8 cellular contexts compared by ENCODE assay signal in the genomic region with DNA sequence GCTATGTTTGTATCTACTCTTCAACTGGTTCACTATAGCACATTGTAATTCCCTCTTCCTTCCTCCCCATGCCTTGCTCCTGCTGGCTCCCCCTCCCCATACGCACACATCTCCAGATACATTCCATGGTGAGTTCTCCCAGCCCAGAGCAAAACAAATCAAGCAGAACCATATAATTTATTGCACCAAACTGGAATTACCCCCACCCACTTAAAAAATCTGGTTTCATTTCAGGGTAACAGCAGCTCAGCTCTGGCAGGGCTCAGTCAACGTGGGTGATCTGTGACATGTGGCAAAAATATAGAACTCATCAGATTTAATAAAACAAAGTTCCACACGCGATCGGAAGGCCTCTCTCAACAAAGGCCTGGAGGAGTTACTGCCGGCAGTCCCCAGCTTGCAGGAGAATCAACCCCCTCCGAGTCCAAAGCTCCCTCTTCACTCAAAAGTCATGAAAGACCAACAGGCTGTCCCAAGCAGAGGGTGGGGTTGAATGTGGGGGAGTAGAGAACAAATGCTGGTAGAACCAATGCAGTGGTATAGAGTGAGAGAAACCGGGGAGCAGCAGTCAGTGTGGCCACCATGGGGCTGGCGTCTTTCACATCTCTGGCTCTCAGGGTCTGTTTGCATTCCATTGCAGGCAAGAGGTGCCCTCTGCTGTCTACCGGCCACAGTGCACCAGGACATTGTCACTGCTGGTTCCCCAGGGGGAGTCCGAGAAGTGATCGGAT.
DNase-seq lines count a peak whose midpoint lies in the region; ATAC-seq and TF ChIP-seq lines count a peak whose summit lies in the region.

No MANE protein-coding gene starts in this region.

- CTCF ChIA-PET in HCT116 (lab: Charles Lee): interaction anchor here (1.0 to 2.2 kb wide), 5 partner anchors 9 to 704 kb away, joined by 3 to 12 read pairs (median 6); no protein-coding TSS in a partner anchor

- H3K9me3 ChIP-seq in HCT116 (ENCODE audit: control insufficient read depth in 1 of 2, insufficient read depth in 1 of 2, low read depth in 1 of 2, low read length in 2 of 2) (no peaks in the 10 kb centered on the region), colonic mucosa (no peaks in the 10 kb centered on the region)

- H3K27ac ChIP-seq in HCT116 (ENCODE audit: low read depth, low read length): no peak overlapping the region
- no peak overlapping the region for H3K27ac ChIP-seq in colonic mucosa

- H3K4me3 ChIP-seq in HCT116 (replicated peaks in 1 of 2; ENCODE audit: low read depth in 1 of 2, low read length in 2 of 2) (no peak overlapping the region), colonic mucosa (no peak overlapping the region)

- peak; percentile 81 for TF ChIP-seq RAD21 in HCT116 (IDR thresholded peaks at IDR 0.05; ENCODE audit: low read depth)

- H3K4me2 ChIP-seq in HCT116 (ENCODE audit: low read length): peak overlapping the region; percentile 39; the same call in 1 of the 2 replicates

- H3K79me2 ChIP-seq in HCT116 (ENCODE audit: insufficient read depth, low read length): no peaks in the 10 kb centered on the region

- H3K9ac ChIP-seq in HCT116 (ENCODE audit: low read length) (no peak overlapping the region), colonic mucosa (ENCODE audit: low read depth in 2 of 2, low read length in 2 of 2) (no peak overlapping the region)

- no peaks in the 10 kb centered on the region for H4K20me1 ChIP-seq in HCT116 (ENCODE audit: insufficient read depth)

- H3K27me3 ChIP-seq in HCT116 (ENCODE audit: insufficient read depth, low read length): 0 out of 2 replicates have a peak, but pooled peaks cover 9% of the 10 kb centered on the region
- no peaks in the 10 kb centered on the region for H3K27me3 ChIP-seq in colonic mucosa

- BruUV-seq in HCT116 (replicated peaks; lab: Mats Ljungman, UMichigan): no TSS peak

- intact Hi-C loops in HCT116 (cut with micrococcal nuclease) (loop anchor here (5.0 to 10.0 kb wide), 4 partner anchors 112 to 884 kb away; no protein-coding TSS in a partner anchor), colonic mucosa (cut with DNase I) (no loop called here)

- H3K4me1 ChIP-seq in HCT116 (ENCODE audit: control insufficient read depth in 1 of 2, insufficient read depth in 2 of 2, low read length in 2 of 2): no peaks in the 10 kb centered on the region
- no peaks in the 10 kb centered on the region for H3K4me1 ChIP-seq in colonic mucosa

- peak; percentile 67 for DNase-seq in NCI-H82 (lab: John Stamatoyannopoulos, UW)
- DNase-seq in NCI-H82 treated with DMSO at 0.1 percent for 48 hours (lab: John Stamatoyannopoulos, UW; ENCODE audit: unreplicated experiment): no peak
- DNase-seq in HCT116 (ENCODE audit: low read depth, low spot score): peak; percentile 47
- DNase-seq in NCI-H69 (lab: John Stamatoyannopoulos, UW): peak; percentile 80
- peak; percentile 33 for DNase-seq in colonic mucosa
- DNase-seq in lung microvascular endothelial cell (ENCODE audit: low read depth in 2 of 2): peak; percentile 40 to 91
- DNase-seq in NCI-H1436 treated with DMSO at 0.1 percent for 48 hours (lab: John Stamatoyannopoulos, UW): no peak
- no peak for DNase-seq in DMS153 treated with DMSO at 0.1 percent for 48 hours (lab: John Stamatoyannopoulos, UW; ENCODE audit: unreplicated experiment)

- POLR2A ChIA-PET in HCT116 (lab: Charles Lee): no interaction called here

- peak; percentile 100 for ATAC-seq in HCT116

- H3K36me3 ChIP-seq in HCT116 (ENCODE audit: control insufficient read depth in 1 of 2, insufficient read depth in 2 of 2, low read length in 2 of 2) (no peaks in the 10 kb centered on the region), colonic mucosa (no peaks in the 10 kb centered on the region)

- peak; percentile 63 to 83 (median 79); a peak in 5 of 6 replicates for TF ChIP-seq CTCF in HCT116 (IDR thresholded peaks at IDR 0.05 in 2 of 3, conservative IDR thresholded peaks at IDR 0.05 in 1 of 3; ENCODE audit: borderline replicate concordance in 1 of 3, insufficient read depth in 1 of 3, low read depth in 2 of 3, low read length in 2 of 3)
- TF ChIP-seq CTCF in colonic mucosa (IDR thresholded peaks at IDR 0.05): no peak

- peak overlapping the region; percentile 38 for H2AFZ ChIP-seq in HCT116 (ENCODE audit: low read depth, low read length, poor library complexity, severe bottlenecking)

- no peaks in the 10 kb centered on the region for H3K9me2 ChIP-seq in HCT116 (ENCODE audit: insufficient read depth)

- no peak for TF ChIP-seq POLR2A in HCT116 (IDR thresholded peaks at IDR 0.05; ENCODE audit: borderline replicate concordance, extremely low read depth, insufficient read depth, insufficient read length)

- RAD21 ChIA-PET in HCT116 (lab: Charles Lee; ENCODE audit: low non-redundant PET in 1 of 2, low total read pairs in 2 of 2, uncharacterized antibody in 2 of 2, unreplicated experiment in 2 of 2): no interaction called here

TF ChIP-seq in HCT116, 20 proteins besides CTCF, POLR2A, EP300 and RAD21:
- TF ChIP-seq SP1 (IDR thresholded peaks at IDR 0.05; ENCODE audit: low read depth) (no peak), ZFX (IDR thresholded peaks at IDR 0.05) (no peak), SRF (IDR thresholded peaks at IDR 0.05; ENCODE audit: low read depth) (no peak), JUND (IDR thresholded peaks at IDR 0.05) (no peak), SIN3A (IDR thresholded peaks at IDR 0.05; ENCODE audit: low read depth) (no peak), CBX3 (IDR thresholded peaks at IDR 0.05; ENCODE audit: low read depth) (no peak), EGR1 (IDR thresholded peaks at IDR 0.05; ENCODE audit: low read depth) (no peak), TCF7L2 (IDR thresholded peaks at IDR 0.05; ENCODE audit: borderline replicate concordance, extremely low read depth, insufficient read depth, insufficient read length) (no peak)

Comparison
In these comparisons a context has a peak if more than half of its experiments do, and no peak if none do; other contexts are left out.
1. DNase-seq: peak in NCI-H82 (single experiment), HCT116 (single experiment), NCI-H69 (single experiment), colonic mucosa (single experiment) and lung microvascular endothelial cell (2 of 2); none in NCI-H82 treated with DMSO at 0.1 percent for 48 hours (single experiment), NCI-H1436 treated with DMSO at 0.1 percent for 48 hours (single experiment) and DMS153 treated with DMSO at 0.1 percent for 48 hours (single experiment).